In genomic region chr10:97781541-97782331, GRCh38 we compare ENCODE assay signal across 12 cellular contexts. TPM values are rescaled to one million over a fixed set of nuclear protein-coding genes. Genes with fewer than 3 reads are reported as not detected.
A peak's percentile ranks its signal among the peaks of the same experiment; 100 is the strongest.
DNase-seq lines count a peak whose midpoint lies in the region; ATAC-seq and TF ChIP-seq lines count a peak whose summit lies in the region.
"Had no signal": no experiment of that assay in that cellular context is flagged by ENCODE, and none has a peak within 500 bp of the region (broad histone marks: within the 10 kb centered on the region; RNA-seq: fewer than 3 reads in every experiment).

No MANE protein-coding gene starts in this region.

- peaks cover 1% of the 10 kb centered on the region for H3K27me3 Mint-ChIP-seq in activated CD4-positive, alpha-beta T cell treated with anti-CD3 and anti-CD28 coated beads, Interleukin-2, amount 10 ng/mL, durations not matched to agents 24 days and 14 days
- H3K27me3 Mint-ChIP-seq in T-helper 17 cell (no peaks in the 10 kb centered on the region), endothelial cell (ENCODE audit: unreplicated experiment) (peaks cover 7% of the 10 kb centered on the region)

- TF ChIP-seq CTCF in endothelial cell (IDR thresholded peaks at IDR 0.05; ENCODE audit: unreplicated experiment): no peak

- no peaks in the 10 kb centered on the region for H3K9me3 ChIP-seq in T-helper 17 cell (ENCODE audit: control insufficient read depth, low read length, poor library complexity, severe bottlenecking)
- H3K9me3 ChIP-seq: HAP-1, tibial artery had no signal

- ATAC-seq in T-helper 17 cell: peak; percentile 70

- peak; percentile 10 for DNase-seq in activated CD4-positive, alpha-beta T cell treated with anti-CD3 and anti-CD28 coated beads for 48 hours
- no peak for DNase-seq in activated CD4-positive, alpha-beta T cell treated with anti-CD3 and anti-CD28 coated beads, Interleukin-2, amount 10 ng/mL, durations not matched to agents 24 days and 14 days
- no peak for DNase-seq in T-helper 17 cell
- DNase-seq in endothelial cell (ENCODE audit: low spot score): no peak
- peak; percentile 44 for DNase-seq in stimulated activated CD8-positive, alpha-beta memory T cell treated with anti-CD3 and anti-CD28 coated beads, Interleukin-4, amount 100 ng/mL, for 48 hours
- no peak for DNase-seq in stimulated activated CD4-positive, alpha-beta T cell treated with anti-CD3 and anti-CD28 coated beads, Interleukin-15, amount 100 ng/mL, for 24 hours
- DNase-seq in COLO668 (lab: John Stamatoyannopoulos, UW; ENCODE audit: unreplicated experiment): no peak
- DNase-seq in NCI-H2196 (lab: John Stamatoyannopoulos, UW; ENCODE audit: unreplicated experiment): no peak
- DNase-seq: ACHN, NCI-H1092 treated with DMSO at 0.1 percent for 48 hours, tibial artery had no signal

- H3K4me1 Mint-ChIP-seq in activated CD4-positive, alpha-beta T cell treated with anti-CD3 and anti-CD28 coated beads, Interleukin-2, amount 10 ng/mL, durations not matched to agents 24 days and 14 days: peaks cover 8% of the 10 kb centered on the region
- H3K4me1 Mint-ChIP-seq in T-helper 17 cell (peaks cover 23% of the 10 kb centered on the region), endothelial cell (ENCODE audit: unreplicated experiment) (peaks cover 14% of the 10 kb centered on the region)

- intact Hi-C loops in activated CD4-positive, alpha-beta T cell treated with anti-CD3 and anti-CD28 coated beads, Interleukin-2, amount 10 ng/mL, durations not matched to agents 24 days and 14 days (cut with micrococcal nuclease): no loop called here

- H3K36me3 Mint-ChIP-seq in activated CD4-positive, alpha-beta T cell treated with anti-CD3 and anti-CD28 coated beads, Interleukin-2, amount 10 ng/mL, durations not matched to agents 24 days and 14 days (ENCODE audit: low read depth): no peaks in the 10 kb centered on the region
- H3K36me3 Mint-ChIP-seq in T-helper 17 cell (ENCODE audit: low read depth) (no peaks in the 10 kb centered on the region), endothelial cell (ENCODE audit: low read depth, unreplicated experiment) (no peaks in the 10 kb centered on the region)

- H3K4me3 Mint-ChIP-seq in activated CD4-positive, alpha-beta T cell treated with anti-CD3 and anti-CD28 coated beads, Interleukin-2, amount 10 ng/mL, durations not matched to agents 24 days and 14 days: no peak overlapping the region
- H3K4me3 Mint-ChIP-seq in T-helper 17 cell (peak overlapping the region; percentile 58), endothelial cell (ENCODE audit: unreplicated experiment) (no peak overlapping the region)

- no peaks in the 10 kb centered on the region for H3K9me3 Mint-ChIP-seq in activated CD4-positive, alpha-beta T cell treated with anti-CD3 and anti-CD28 coated beads, Interleukin-2, amount 10 ng/mL, durations not matched to agents 24 days and 14 days
- H3K9me3 Mint-ChIP-seq in endothelial cell (ENCODE audit: unreplicated experiment): no peaks in the 10 kb centered on the region

- H3K27ac Mint-ChIP-seq in activated CD4-positive, alpha-beta T cell treated with anti-CD3 and anti-CD28 coated beads, Interleukin-2, amount 10 ng/mL, durations not matched to agents 24 days and 14 days: no peak overlapping the region
- peak overlapping the region; percentile 72 for H3K27ac Mint-ChIP-seq in T-helper 17 cell
- H3K27ac Mint-ChIP-seq in endothelial cell (ENCODE audit: unreplicated experiment): peak overlapping the region; percentile 30

RNA-seq across cellular contexts. Expression of gene SFRP5, which starts 9.9 kb away (rescaled TPM):
- not detected in 2 replicates for total RNA-seq in activated CD4-positive, alpha-beta T cell treated with anti-CD3 and anti-CD28 coated beads, Interleukin-2, amount 10 ng/mL, durations not matched to agents 24 days and 14 days
- total RNA-seq in T-helper 17 cell (not detected), endothelial cell (ENCODE audit: unreplicated experiment) (3.5 TPM)

RNA-seq across cellular contexts. Expression of gene ZFYVE27, which starts 44.8 kb away (rescaled TPM):
- total RNA-seq in activated CD4-positive, alpha-beta T cell treated with anti-CD3 and anti-CD28 coated beads, Interleukin-2, amount 10 ng/mL, durations not matched to agents 24 days and 14 days: 38.1 and 42.2 TPM in 2 replicates
- 10 to 100 TPM; 60.0 to 69.2 TPM for total RNA-seq in T-helper 17 cell
- 19.2 TPM for total RNA-seq in endothelial cell (ENCODE audit: unreplicated experiment)

Comparison
In these comparisons a context has a peak if more than half of its experiments do, and no peak if none do; other contexts are left out.
1. DNase-seq: peak in activated CD4-positive, alpha-beta T cell treated with anti-CD3 and anti-CD28 coated beads for 48 hours (single experiment) and stimulated activated CD8-positive, alpha-beta memory T cell treated with anti-CD3 and anti-CD28 coated beads, Interleukin-4, amount 100 ng/mL, for 48 hours (single experiment); none in activated CD4-positive, alpha-beta T cell treated with anti-CD3 and anti-CD28 coated beads, Interleukin-2, amount 10 ng/mL, durations not matched to agents 24 days and 14 days (single experiment), T-helper 17 cell (0 of 3), endothelial cell (single experiment), stimulated activated CD4-positive, alpha-beta T cell treated with anti-CD3 and anti-CD28 coated beads, Interleukin-15, amount 100 ng/mL, for 24 hours (single experiment), COLO668 (single experiment) and NCI-H2196 (single experiment).